ENCODE assay signal across 4 cellular contexts in the genomic region with DNA sequence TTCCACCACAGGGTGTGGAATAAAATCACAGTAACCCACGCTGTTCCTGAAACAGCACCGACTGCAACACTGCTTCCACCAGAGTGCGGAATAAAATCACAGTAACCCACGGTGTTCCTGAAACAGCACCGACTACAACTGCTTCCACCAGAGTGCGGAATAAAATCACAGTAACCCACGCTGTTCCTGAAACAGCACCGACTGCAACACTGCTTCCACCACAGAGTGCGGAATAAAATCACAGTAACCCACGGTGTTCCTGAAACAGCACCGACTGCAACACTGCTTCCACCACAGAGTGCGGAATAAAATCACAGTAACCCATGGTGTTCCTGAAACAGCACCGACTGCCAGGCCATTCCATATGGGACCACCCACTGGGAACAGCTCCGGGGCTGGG. TPM values are rescaled to one million over a fixed set of nuclear protein-coding genes. Genes with fewer than 3 reads are reported as not detected.
"Had no signal": no experiment of that assay in that cellular context is flagged by ENCODE, and none has a peak within 500 bp of the region (broad histone marks: within the 10 kb centered on the region; RNA-seq: fewer than 3 reads in every experiment).

No MANE protein-coding gene starts in this region.

RNA-seq across cellular contexts. Expression of gene SLC6A3, which starts 59.8 kb away (rescaled TPM):
- polyA plus RNA-seq: hepatocyte; naive thymus-derived CD4-positive, alpha-beta T cell; pancreas; right cardiac atrium had no signal
